In genomic region chr5:95960802-95961616, GRCh38 we compare ENCODE assay signal across 8 cellular contexts. TPM values are rescaled to one million over a fixed set of nuclear protein-coding genes. Genes with fewer than 3 reads are reported as not detected.
DNase-seq lines count a peak whose midpoint lies in the region; ATAC-seq and TF ChIP-seq lines count a peak whose summit lies in the region.

No MANE protein-coding gene starts in this region.

- no peaks in the 10 kb centered on the region for H3K27me3 ChIP-seq in BJ (ENCODE audit: control insufficient read depth, insufficient read depth, low read length)

- POLR2A ChIA-PET in BJ (lab: Charles Lee) = interaction anchor here (0.6 to 1.0 kb wide), 2 partner anchors 14 to 279 kb away, joined by 6 to 7 read pairs; no protein-coding TSS in a partner anchor

- peak; percentile 72 for ATAC-seq in GM18907 (IDR thresholded peaks at IDR 0.05; ENCODE audit: unreplicated experiment)
- peak; percentile 67 for ATAC-seq in HG03159 (IDR thresholded peaks at IDR 0.05; ENCODE audit: unreplicated experiment)

- CTCF ChIA-PET in BJ (lab: Yijun Ruan, JAX) = interaction anchor here (0.7 to 2.0 kb wide), 5 partner anchors 10 to 361 kb away, joined by 3 to 6 read pairs (median 3); no protein-coding TSS in a partner anchor

- peak overlapping the region; percentile 73 for H3K4me3 ChIP-seq in BJ (ENCODE audit: low read depth, low read length)
- H3K4me3 ChIP-seq in epithelial cell of proximal tubule (ENCODE audit: low read depth, low read length) = peak overlapping the region; percentile 92

- peaks cover 1% of the 10 kb centered on the region; the same call in 1 of the 2 replicates for H3K36me3 ChIP-seq in BJ (ENCODE audit: control insufficient read depth, insufficient read depth, low read length)

- DNase-seq in BJ (ENCODE audit: low read depth) (no peak), NOMO-1 treated with dmso at 0.1 percent for 144 hours (lab: John Stamatoyannopoulos, UW; ENCODE audit: unreplicated experiment) (peak; percentile 87), activated T-cell treated with anti-CD3 and anti-CD28 coated beads for 48 hours (ENCODE audit: low read depth) (peak; percentile 79), epithelial cell of proximal tubule (ENCODE audit: low read depth) (no peak), mucosa of gallbladder (ENCODE audit: low spot score) (peak; percentile 78)
- peak; percentile 36 to 46 for DNase-seq in stimulated activated CD8-positive, alpha-beta memory T cell treated with anti-CD3 and anti-CD28 coated beads, Interleukin-4, amount 100 ng/mL, for 1 hour (ENCODE audit: low read depth in 2 of 2, low spot score in 1 of 2)

- TF ChIP-seq CTCF in BJ (IDR thresholded peaks at IDR 0.05; ENCODE audit: insufficient read depth, low read depth, low read length) (peak; percentile 39), epithelial cell of proximal tubule (conservative IDR thresholded peaks at IDR 0.05; ENCODE audit: low read depth, low read length) (peak; percentile 61)

RNA-seq across cellular contexts. Expression of gene ELL2, which starts 0.6 kb away (rescaled TPM):
- polyA plus RNA-seq in BJ (2011; rRNA removed) = 58.9 and 116 TPM in 2 replicates
- polyA minus RNA-seq in BJ (2011; rRNA and poly(A)+ RNA removed) = 106 and 110 TPM in 2 replicates
- 32.0 and 52.8 TPM in 2 replicates for total RNA-seq in epithelial cell of proximal tubule
- 49.0 TPM for total RNA-seq in mucosa of gallbladder

Comparison
In these comparisons a context has a peak if more than half of its experiments do, and no peak if none do; other contexts are left out.
1. DNase-seq: peak in NOMO-1 treated with dmso at 0.1 percent for 144 hours (single experiment), activated T-cell treated with anti-CD3 and anti-CD28 coated beads for 48 hours (single experiment), mucosa of gallbladder (single experiment) and stimulated activated CD8-positive, alpha-beta memory T cell treated with anti-CD3 and anti-CD28 coated beads, Interleukin-4, amount 100 ng/mL, for 1 hour (2 of 2); none in BJ (single experiment) and epithelial cell of proximal tubule (single experiment).